In genomic region chr1:91245437-91245836, GRCh38 we compare ENCODE assay signal across 30 cellular contexts.
"Had no signal": no experiment of that assay in that cellular context is flagged by ENCODE, and none has a peak within 500 bp of the region (broad histone marks: within the 10 kb centered on the region; RNA-seq: fewer than 3 reads in every experiment).

No MANE protein-coding gene starts in this region.

- H3K27ac ChIP-seq: hepatocyte, left lung, lower lobe of right lung, ovary, psoas muscle, right atrium auricular region, right lobe of liver, tibial nerve, uterus had no signal

- H2AFZ ChIP-seq: hepatocyte had no signal

- H3K4me3 Mint-ChIP-seq: immature natural killer cell; mesothelial cell of epicardium; naive B cell; natural killer cell; nephron progenitor cell; stimulated activated memory B cell treated with anti-CD40 and anti-IgM and Interleukin-4, amounts not matched to agents 10 μg/mL and 1 μg/mL and 100 μg/mL, for 72 hours; stimulated activated naive CD8-positive, alpha-beta T cell treated with anti-CD3 and anti-CD28 coated beads, Interleukin-15, amount 100 ng/mL, for 72 hours; type B pancreatic cell had no signal

- H3K36me3 ChIP-seq: left lung, lower lobe of right lung, ovary, right atrium auricular region, right lobe of liver, tibial nerve, uterus had no signal

- H3K9me3 ChIP-seq: left lung, lower lobe of right lung, ovary, psoas muscle, right atrium auricular region, right lobe of liver, tibial nerve, uterus had no signal

- FAIRE-seq: islet of Langerhans had no signal

- H3K4me1 Mint-ChIP-seq: immature natural killer cell; naive B cell; natural killer cell; stimulated activated memory B cell treated with anti-CD40 and anti-IgM and Interleukin-4, amounts not matched to agents 10 μg/mL and 1 μg/mL and 100 μg/mL, for 72 hours; stimulated activated naive CD8-positive, alpha-beta T cell treated with anti-CD3 and anti-CD28 coated beads, Interleukin-15, amount 100 ng/mL, for 72 hours had no signal

- H3K4me3 ChIP-seq: hepatocyte, left lung, lower lobe of right lung, ovary, psoas muscle, right atrium auricular region, right lobe of liver, smooth muscle cell, tibial nerve, uterus had no signal

- H3K79me2 ChIP-seq: hepatocyte had no signal

- H3K27me3 Mint-ChIP-seq: stimulated activated memory B cell treated with anti-CD40 and anti-IgM and Interleukin-4, amounts not matched to agents 10 μg/mL and 1 μg/mL and 100 μg/mL, for 72 hours; type B pancreatic cell had no signal

- ATAC-seq: left colon; left lung; lower lobe of right lung; natural killer cell; psoas muscle; right lobe of liver; stimulated activated memory B cell treated with anti-CD40 and anti-IgM and Interleukin-4, amounts not matched to agents 10 μg/mL and 1 μg/mL and 100 μg/mL, for 72 hours; stimulated activated naive CD8-positive, alpha-beta T cell treated with anti-CD3 and anti-CD28 coated beads, Interleukin-15, amount 100 ng/mL, for 72 hours had no signal

- H3K27ac Mint-ChIP-seq: immature natural killer cell; mesothelial cell of epicardium; naive B cell; natural killer cell; nephron progenitor cell; stimulated activated memory B cell treated with anti-CD40 and anti-IgM and Interleukin-4, amounts not matched to agents 10 μg/mL and 1 μg/mL and 100 μg/mL, for 72 hours; stimulated activated naive CD8-positive, alpha-beta T cell treated with anti-CD3 and anti-CD28 coated beads, Interleukin-15, amount 100 ng/mL, for 72 hours; type B pancreatic cell had no signal

- H3K4me2 ChIP-seq: hepatocyte, smooth muscle cell had no signal

- DNase-seq: immature natural killer cell; kidney; left colon; left lung; lower lobe of right lung; mammary epithelial cell; mesenchymal stem cell; naive B cell; natural killer cell; nephron progenitor cell; ovary; posterior cingulate gyrus; psoas muscle; right lobe of liver; stimulated activated CD4-positive, alpha-beta T cell treated with anti-CD3 and anti-CD28 coated beads, Interleukin-1b, Interleukin-23, amount 100 ng/mL, for 48 hours; stimulated activated CD4-positive, alpha-beta T cell treated with anti-CD3 and anti-CD28 coated beads, Interleukin-2, amount 100 ng/mL, for 48 hours; stimulated activated CD4-positive, alpha-beta T cell treated with anti-CD3 and anti-CD28 coated beads, Interleukin-4, amount 100 ng/mL, for 4 hours; stimulated activated CD8-positive, alpha-beta memory T cell treated with anti-CD3 and anti-CD28 coated beads, Interleukin-4, amount 100 ng/mL, for 48 hours; stimulated activated naive CD4-positive, alpha-beta T cell treated with Interleukin-2 at 50 U/mL for 16 hours; stimulated activated naive CD8-positive, alpha-beta T cell treated with anti-CD3 and anti-CD28 coated beads, Interleukin-15, amount 100 ng/mL, for 72 hours; substantia nigra; uterus had no signal

- H3K36me3 Mint-ChIP-seq: immature natural killer cell; mesothelial cell of epicardium; naive B cell; natural killer cell; stimulated activated memory B cell treated with anti-CD40 and anti-IgM and Interleukin-4, amounts not matched to agents 10 μg/mL and 1 μg/mL and 100 μg/mL, for 72 hours; type B pancreatic cell had no signal

- H3K27me3 ChIP-seq: hepatocyte, left lung, ovary, right atrium auricular region, right lobe of liver, tibial nerve, uterus had no signal

- H3K4me1 ChIP-seq: left lung, lower lobe of right lung, psoas muscle, right atrium auricular region, right lobe of liver, tibial nerve, uterus had no signal

- H3K9me3 Mint-ChIP-seq: natural killer cell; stimulated activated memory B cell treated with anti-CD40 and anti-IgM and Interleukin-4, amounts not matched to agents 10 μg/mL and 1 μg/mL and 100 μg/mL, for 72 hours; stimulated activated naive CD8-positive, alpha-beta T cell treated with anti-CD3 and anti-CD28 coated beads, Interleukin-15, amount 100 ng/mL, for 72 hours; type B pancreatic cell had no signal
